8 cellular contexts compared by ENCODE assay signal in genomic region chr3:51982838-51983577, GRCh38. TPM values are rescaled to one million over a fixed set of nuclear protein-coding genes. Genes with fewer than 3 reads are reported as not detected.
A peak's percentile ranks its signal among the peaks of the same experiment; 100 is the strongest.
DNase-seq lines count a peak whose midpoint lies in the region; ATAC-seq and TF ChIP-seq lines count a peak whose summit lies in the region.

ACY1 (plus strand) TSS chr3:51983535; CDS start chr3:51984065, 530 bp downstream.

- H3K36me3 ChIP-seq in SK-N-MC (ENCODE audit: insufficient read depth, low read length) = no peaks in the 10 kb centered on the region

- H3K27ac ChIP-seq in HL-60 (replicated peaks) (peak within 1 kb of the TSS; percentile 78), SK-N-MC (no peak within 1 kb of the TSS), temporal lobe (ENCODE audit: low read depth, low read length) (peak within 1 kb of the TSS; percentile 91)

- H3K36me3 Mint-ChIP-seq in Calu3 (ENCODE audit: insufficient read depth, unreplicated experiment) = peaks cover 43% of the 10 kb centered on the region

- peak within 1 kb of the TSS; percentile 84 for H3K27ac Mint-ChIP-seq in Calu3 (ENCODE audit: unreplicated experiment)

- TF ChIP-seq CTCF in Calu3 (IDR thresholded peaks at IDR 0.05; ENCODE audit: unreplicated experiment) = no peak
- TF ChIP-seq CTCF in HL-60 (IDR thresholded peaks at IDR 0.05; ENCODE audit: insufficient read depth, low read length) = no peak
- TF ChIP-seq CTCF in omental fat pad (IDR thresholded peaks at IDR 0.05) = no peak

- CTCF ChIA-PET in Calu3 (lab: Charles Lee) = interaction anchor here (1.0 to 2.7 kb wide), 10 partner anchors 9 to 483 kb away, joined by 3 to 21 read pairs (median 8); partner anchors contain the start of genes ABHD14A, ABHD14B, DCAF1 and PARP3

- H3K4me3 ChIP-seq in HL-60 (replicated peaks; ENCODE audit: insufficient read depth, low read length) (peak within 1 kb of the TSS; percentile 66), SK-N-MC (peak within 1 kb of the TSS; percentile 47)

- H3K4me3 Mint-ChIP-seq in Calu3 (ENCODE audit: low read depth, unreplicated experiment) = peak within 1 kb of the TSS; percentile 98

- H3K9me3 ChIP-seq in SK-N-MC (ENCODE audit: low read depth, low read length) = no peaks in the 10 kb centered on the region

- no peaks in the 10 kb centered on the region for H3K4me1 Mint-ChIP-seq in Calu3 (ENCODE audit: low read depth, unreplicated experiment)

- H3K27me3 ChIP-seq in HL-60 (ENCODE audit: insufficient read depth, poor library complexity, severe bottlenecking) = no peaks in the 10 kb centered on the region

- ATAC-seq in GM19452 (IDR thresholded peaks at IDR 0.05; ENCODE audit: unreplicated experiment) (peak; percentile 79), omental fat pad (ENCODE audit: low FRiP score) (peak; percentile 83)

- H3K27me3 Mint-ChIP-seq in Calu3 (ENCODE audit: unreplicated experiment) = no peaks in the 10 kb centered on the region

- no peaks in the 10 kb centered on the region for H3K9me3 Mint-ChIP-seq in Calu3 (ENCODE audit: low read depth, unreplicated experiment)

- peak; percentile 89 for DNase-seq in Calu3
- DNase-seq in HL-60 (ENCODE audit: low read depth in 1 of 2, low spot score in 1 of 2) = peak; percentile 79 to 85
- no peak for DNase-seq in SK-N-MC (ENCODE audit: low read depth, low spot score)
- peak; percentile 80 for DNase-seq in activated naive CD4-positive, alpha-beta T cell treated with anti-CD3 and anti-CD28 coated beads, Interleukin-2, amount 50 U/mL, for 16 hours
- DNase-seq in globus pallidus (ENCODE audit: low spot score) = peak; percentile 80
- DNase-seq in omental fat pad (ENCODE audit: low spot score) = peak; percentile 41

- intact Hi-C loops in Calu3 (cut with micrococcal nuclease; ENCODE audit: unreplicated experiment) = no loop called here

- no TSS peak for BruUV-seq in Calu3 (replicated peaks; lab: Mats Ljungman, UMichigan)

- H3K9ac ChIP-seq in SK-N-MC (ENCODE audit: insufficient read length) = peak within 1 kb of the TSS; percentile 32

RNA-seq across cellular contexts. Expression of gene ACY1, which starts in this region (rescaled TPM):
- total RNA-seq in Calu3 (2022) (71.6 and 74.9 TPM in 2 replicates), omental fat pad (10 to 100 TPM; 34.0 to 57.7 (median 52.1) TPM), temporal lobe (1.2 TPM)

Comparison
In these comparisons a context has a peak if more than half of its experiments do, and no peak if none do; other contexts are left out.
1. RNA of gene ACY1 (total RNA-seq): 71.6 to 74.9 TPM in Calu3 and 34.0 to 57.7 TPM in omental fat pad; 1.2 TPM in temporal lobe (single experiment); every median in the first group is over 10 times any median in the second.